Comparison of ENCODE assay signal across 16 cellular contexts in genomic region chr10:79180619-79181221, GRCh38.
DNase-seq lines count a peak whose midpoint lies in the region; ATAC-seq and TF ChIP-seq lines count a peak whose summit lies in the region.
"Had no signal": no experiment of that assay in that cellular context is flagged by ENCODE, and none has a peak within 500 bp of the region (broad histone marks: within the 10 kb centered on the region; RNA-seq: fewer than 3 reads in every experiment).

No MANE protein-coding gene starts in this region.

- DNase-seq in heart right ventricle (no peak), cardiac septum (ENCODE audit: low spot score) (no peak), dermis blood vessel endothelial cell (peak; percentile 36), neural crest cell (ENCODE audit: low read depth, low spot score) (no peak), vagina (ENCODE audit: extremely low spot score in 2 of 2) (no peak), tibial artery (no peak), HK-2 (ENCODE audit: unreplicated experiment) (no peak)
- DNase-seq: activated CD4-positive, alpha-beta memory T cell treated with anti-CD3 and anti-CD28 coated beads for 36 hours; anterior cingulate cortex; NCI-H2081 treated with DMSO at 0.1 percent for 48 hours; NCI-H526 treated with DMSO at 0.1 percent for 48 hours; stimulated activated CD4-positive, alpha-beta T cell treated with anti-CD3 and anti-CD28 coated beads, Interleukin-4, amount 100 ng/mL, for 1 hour; T1000 had no signal

- no peaks in the 10 kb centered on the region for H3K9me3 ChIP-seq in heart right ventricle
- no peaks in the 10 kb centered on the region for H3K9me3 ChIP-seq in vagina
- no peaks in the 10 kb centered on the region for H3K9me3 ChIP-seq in tibial artery

- no peaks in the 10 kb centered on the region for H3K9me3 Mint-ChIP-seq in neural crest cell
- H3K9me3 Mint-ChIP-seq: activated CD4-positive, alpha-beta memory T cell treated with anti-CD3 and anti-CD28 coated beads for 36 hours; activated T-helper 1 cell treated with anti-CD3 and anti-CD28 coated beads, Interleukin-12 subunit alpha, Interleukin-12 subunit beta, Interleukin-2, Interleukin-4 antibody, amounts not matched to agents 30 ng/mL and 10 ng/mL and 1 ng/mL, durations not matched to agents 14 hours and 24 hours and 36 hours; stimulated activated memory B cell treated with anti-CD40 and anti-IgM and Interleukin-4, amounts not matched to agents 10 μg/mL and 1 μg/mL and 100 μg/mL, for 72 hours had no signal

- ATAC-seq in heart right ventricle, result no peak
- ATAC-seq in HG03571 (IDR thresholded peaks at IDR 0.05; ENCODE audit: unreplicated experiment), result no peak
- ATAC-seq: stimulated activated memory B cell treated with anti-CD40 and anti-IgM and Interleukin-4, amounts not matched to agents 10 μg/mL and 1 μg/mL and 100 μg/mL, for 72 hours had no signal

- H3K27ac ChIP-seq in heart right ventricle (peak overlapping the region in 8 of 10 donors; percentile 50 to 91 (median 63)), vagina (peak overlapping the region; percentile 62), tibial artery (peak overlapping the region in 1 of 2 donors; percentile 0)

- no peaks in the 10 kb centered on the region for H3K27me3 ChIP-seq in heart right ventricle
- H3K27me3 ChIP-seq in vagina, result no peaks in the 10 kb centered on the region
- no peaks in the 10 kb centered on the region for H3K27me3 ChIP-seq in tibial artery

- 54 to 72% methylated on average over 10 of the region's 10 CpGs for WGBS in heart right ventricle, 2 donors

- no peaks in the 10 kb centered on the region for H3K36me3 Mint-ChIP-seq in neural crest cell (ENCODE audit: low read depth)
- H3K36me3 Mint-ChIP-seq: activated CD4-positive, alpha-beta memory T cell treated with anti-CD3 and anti-CD28 coated beads for 36 hours; stimulated activated memory B cell treated with anti-CD40 and anti-IgM and Interleukin-4, amounts not matched to agents 10 μg/mL and 1 μg/mL and 100 μg/mL, for 72 hours had no signal

- intact Hi-C loops in heart right ventricle (cut with DNase I), result loop anchor here in 2 of 10 donors (5.0 to 10.0 kb wide), 2 partner anchors 33 to 206 kb away; no protein-coding TSS in a partner anchor
- intact Hi-C loops in cardiac septum (cut with DNase I), result no loop called here
- intact Hi-C loops in vagina (cut with DNase I), result no loop called here
- intact Hi-C loops in tibial artery (cut with DNase I; ENCODE audit: low total_unique reads), result no loop called here

- H3K4me1 ChIP-seq in heart right ventricle, result peaks cover 88 to 100% (median 100%) of the 10 kb centered on the region in 9 donors
- peaks cover 100% of the 10 kb centered on the region for H3K4me1 ChIP-seq in vagina
- peaks cover 0 to 89% (median 57%) of the 10 kb centered on the region in 4 donors for H3K4me1 ChIP-seq in tibial artery

- no peak for TF ChIP-seq CTCF in heart right ventricle (IDR thresholded peaks at IDR 0.05)
- TF ChIP-seq CTCF in neural crest cell (conservative IDR thresholded peaks at IDR 0.05), result no peak
- TF ChIP-seq CTCF in vagina (IDR thresholded peaks at IDR 0.05), result no peak
- no peak for TF ChIP-seq CTCF in tibial artery (IDR thresholded peaks at IDR 0.05)

- H3K36me3 ChIP-seq in heart right ventricle (peaks cover 0 to 7% (median 0%) of the 10 kb centered on the region in 9 donors), vagina (no peaks in the 10 kb centered on the region), tibial artery (peaks cover 0 to 8% (median 6%) of the 10 kb centered on the region in 3 donors)

- no peak for TF ChIP-seq POLR2A in vagina (IDR thresholded peaks at IDR 0.05)

- peak overlapping the region; percentile 88 for H3K27ac Mint-ChIP-seq in neural crest cell (ENCODE audit: unreplicated experiment)
- H3K27ac Mint-ChIP-seq: activated CD4-positive, alpha-beta memory T cell treated with anti-CD3 and anti-CD28 coated beads for 36 hours; activated T-helper 1 cell treated with anti-CD3 and anti-CD28 coated beads, Interleukin-12 subunit alpha, Interleukin-12 subunit beta, Interleukin-2, Interleukin-4 antibody, amounts not matched to agents 30 ng/mL and 10 ng/mL and 1 ng/mL, durations not matched to agents 14 hours and 24 hours and 36 hours; stimulated activated memory B cell treated with anti-CD40 and anti-IgM and Interleukin-4, amounts not matched to agents 10 μg/mL and 1 μg/mL and 100 μg/mL, for 72 hours had no signal

- no peak overlapping the region for H3K4me3 Mint-ChIP-seq in neural crest cell
- H3K4me3 Mint-ChIP-seq: activated CD4-positive, alpha-beta memory T cell treated with anti-CD3 and anti-CD28 coated beads for 36 hours; activated T-helper 1 cell treated with anti-CD3 and anti-CD28 coated beads, Interleukin-12 subunit alpha, Interleukin-12 subunit beta, Interleukin-2, Interleukin-4 antibody, amounts not matched to agents 30 ng/mL and 10 ng/mL and 1 ng/mL, durations not matched to agents 14 hours and 24 hours and 36 hours; stimulated activated memory B cell treated with anti-CD40 and anti-IgM and Interleukin-4, amounts not matched to agents 10 μg/mL and 1 μg/mL and 100 μg/mL, for 72 hours had no signal

- no peaks in the 10 kb centered on the region for H3K27me3 Mint-ChIP-seq in neural crest cell (ENCODE audit: low read depth)
- H3K27me3 Mint-ChIP-seq: activated CD4-positive, alpha-beta memory T cell treated with anti-CD3 and anti-CD28 coated beads for 36 hours had no signal

- peaks cover 86% of the 10 kb centered on the region for H3K4me1 Mint-ChIP-seq in neural crest cell
- H3K4me1 Mint-ChIP-seq: stimulated activated memory B cell treated with anti-CD40 and anti-IgM and Interleukin-4, amounts not matched to agents 10 μg/mL and 1 μg/mL and 100 μg/mL, for 72 hours had no signal

- H3K4me3 ChIP-seq in heart right ventricle, result no peak overlapping the region
- no peak overlapping the region for H3K4me3 ChIP-seq in vagina
- no peak overlapping the region for H3K4me3 ChIP-seq in tibial artery
